20 cellular contexts compared by ENCODE assay signal in genomic region chr10:4100324-4100826, GRCh38.
DNase-seq lines count a peak whose midpoint lies in the region; ATAC-seq, FAIRE-seq and TF ChIP-seq lines count a peak whose summit lies in the region.
"Had no signal": no experiment of that assay in that cellular context is flagged by ENCODE, and none has a peak within 500 bp of the region (broad histone marks: within the 10 kb centered on the region; RNA-seq: fewer than 3 reads in every experiment).

No MANE protein-coding gene starts in this region.

- H3K36me3 Mint-ChIP-seq in natural killer cell: no peaks in the 10 kb centered on the region
- H3K36me3 Mint-ChIP-seq: CD14-positive monocyte; CD8-positive, alpha-beta T cell had no signal

- H3K9ac ChIP-seq in IMR-90 (ENCODE audit: low read depth, low read length) (no peak overlapping the region), K562 (ENCODE audit: insufficient read depth in 1 of 2, low read depth in 2 of 2, low read length in 2 of 2) (no peak overlapping the region)

- no peak overlapping the region for H2AK9ac ChIP-seq in IMR-90 (replicated peaks; ENCODE audit: low read depth, low read length, poor library complexity)

- intact Hi-C loops in IMR-90 (cut with micrococcal nuclease): no loop called here
- intact Hi-C loops in K562 (cut with micrococcal nuclease): no loop called here
- intact Hi-C loops in natural killer cell (cut with micrococcal nuclease): no loop called here

- FAIRE-seq in A549 (lab: Jason Lieb, UNC) (no peak), K562 (lab: Jason Lieb, UNC) (no peak)
- FAIRE-seq: A204.1, D721Med, G401.6, GM12891 had no signal

- no peak overlapping the region for H4K5ac ChIP-seq in IMR-90 (ENCODE audit: low read depth, low read length)

- H3K4me1 Mint-ChIP-seq in natural killer cell: peaks cover 10 to 14% of the 10 kb centered on the region in 2 donors
- H3K4me1 Mint-ChIP-seq: CD14-positive monocyte had no signal

- CTCF ChIA-PET in A549 (lab: Yijun Ruan, JAX) (no interaction called here), IMR-90 (lab: Yijun Ruan, JAX) (no interaction called here), K562 (lab: Yijun Ruan, JAX; ENCODE audit: low intra/inter-chr PET ratio) (no interaction called here)

- H3K9me3 ChIP-seq in A549 (no peaks in the 10 kb centered on the region), IMR-90 (ENCODE audit: control insufficient read depth, insufficient read depth, low read length) (peaks cover 3% of the 10 kb centered on the region), K562 (replicated peaks; ENCODE audit: control insufficient read depth, insufficient read depth, low read depth, low read length) (no peaks in the 10 kb centered on the region)
- H3K9me3 ChIP-seq: BE2C had no signal

- H3K4me3 Mint-ChIP-seq in natural killer cell: no peak overlapping the region
- H3K4me3 Mint-ChIP-seq: CD14-positive monocyte; CD8-positive, alpha-beta T cell; H9 had no signal

- H2BK20ac ChIP-seq in IMR-90 (ENCODE audit: low read depth, low read length): no peak overlapping the region

- no peak overlapping the region for H3K23ac ChIP-seq in IMR-90 (ENCODE audit: low read depth, low read length)

- TF ChIP-seq POLR2A in A549 (IDR thresholded peaks at IDR 0.05; ENCODE audit: low read length) (no peak), IMR-90 (IDR thresholded peaks at IDR 0.05; ENCODE audit: low read depth, low read length) (no peak), K562 (conservative IDR thresholded peaks at IDR 0.05) (no peak)

- dilution Hi-C loops in IMR-90 (cut with HindIII; ENCODE audit: low sequenced_read_pairs, unreplicated experiment): no loop called here

- H2BK5ac ChIP-seq in IMR-90 (ENCODE audit: low read depth, low read length, poor library complexity, severe bottlenecking): no peak overlapping the region

- H3K27me3 ChIP-seq in IMR-90 (ENCODE audit: control insufficient read depth, insufficient read depth, low read length) (no peaks in the 10 kb centered on the region), K562 (ENCODE audit: control insufficient read depth in 2 of 2, insufficient read depth in 2 of 2, low read length in 2 of 2) (peaks cover 6 to 10% of the 10 kb centered on the region in 2 experiments; a peak in 3 of 5 replicates)

- no peaks in the 10 kb centered on the region for H3K36me3 ChIP-seq in IMR-90 (ENCODE audit: control insufficient read depth, insufficient read depth, low read length)
- H3K36me3 ChIP-seq in K562 (ENCODE audit: control insufficient read depth, insufficient read depth, low read length): no peaks in the 10 kb centered on the region
- H3K36me3 ChIP-seq: BE2C had no signal

- H3K18ac ChIP-seq in IMR-90 (ENCODE audit: low read depth, low read length): no peak overlapping the region

- H3K4me1 ChIP-seq in A549 (no peaks in the 10 kb centered on the region), IMR-90 (ENCODE audit: control insufficient read depth, insufficient read depth, low read length) (no peaks in the 10 kb centered on the region), K562 (replicated peaks in 1 of 2; ENCODE audit: control insufficient read depth in 2 of 2, insufficient read depth in 2 of 2, low read length in 2 of 2) (no peaks in the 10 kb centered on the region)
- H3K4me1 ChIP-seq: BE2C had no signal

- no peak overlapping the region for H2BK120ac ChIP-seq in IMR-90 (ENCODE audit: low read depth, low read length)

- ATAC-seq in A549 (no peak), IMR-90 (ENCODE audit: low read depth) (no peak), K562 (no peak), natural killer cell (peak in 2 of 3 donors; percentile 35 to 47), HG03139 (IDR thresholded peaks at IDR 0.05; ENCODE audit: unreplicated experiment) (no peak)
- ATAC-seq: CD8-positive, alpha-beta T cell had no signal

- H3K4me2 ChIP-seq in A549 (no peak overlapping the region), IMR-90 (ENCODE audit: low read depth, low read length) (no peak overlapping the region), K562 (ENCODE audit: insufficient read depth, low read length) (no peak overlapping the region)

- no peak overlapping the region for H4K91ac ChIP-seq in IMR-90 (ENCODE audit: insufficient read depth, low read depth, low read length)

- no peak overlapping the region for H2BK15ac ChIP-seq in IMR-90 (ENCODE audit: low read depth, low read length)

- POLR2A ChIA-PET in A549 (lab: Yijun Ruan, JAX): no interaction called here
- POLR2A ChIA-PET in IMR-90 (lab: Charles Lee; ENCODE audit: unreplicated experiment): no interaction called here
- POLR2A ChIA-PET in K562 (lab: Yijun Ruan, JAX): no interaction called here

- no peak overlapping the region for H3K56ac ChIP-seq in IMR-90 (ENCODE audit: extremely low read depth, insufficient read depth, low read length)

- in situ Hi-C loops in IMR-90 (cut with MboI; ENCODE audit: low sequenced_read_pairs): no loop called here
- in situ Hi-C loops in K562 (cut with MboI): no loop called here

- no peak overlapping the region for H3K27ac ChIP-seq in A549
- no peak overlapping the region for H3K27ac ChIP-seq in IMR-90 (ENCODE audit: insufficient read depth, low read length)
- H3K27ac ChIP-seq in K562 (ENCODE audit: extremely low read depth, low read depth, low read length): no peak overlapping the region

- no peak overlapping the region for H3K4ac ChIP-seq in IMR-90 (ENCODE audit: low read depth, low read length)

- TF ChIP-seq RAD21 in A549 (conservative IDR thresholded peaks at IDR 0.05 in 1 of 2, IDR thresholded peaks at IDR 0.05 in 1 of 2) (no peak), IMR-90 (IDR thresholded peaks at IDR 0.05; ENCODE audit: low read length) (no peak), K562 (CRISPR knock-in tag; conservative IDR thresholded peaks at IDR 0.05 in 1 of 2, IDR thresholded peaks at IDR 0.05 in 1 of 2) (no peak)

- H4K20me1 ChIP-seq in IMR-90 (ENCODE audit: insufficient read depth, low read length) (no peaks in the 10 kb centered on the region), K562 (replicated peaks; ENCODE audit: control insufficient read depth, insufficient read depth, low read length) (no peaks in the 10 kb centered on the region)

- H3K9me3 Mint-ChIP-seq in natural killer cell: no peaks in the 10 kb centered on the region
- H3K9me3 Mint-ChIP-seq: CD8-positive, alpha-beta T cell had no signal

- DNase-seq in A549 (ENCODE audit: low read depth in 1 of 2, low spot score in 1 of 2): no peak
- DNase-seq in IMR-90: no peak
- DNase-seq in K562 (ENCODE audit: extremely low read depth in 1 of 4, low spot score in 3 of 4): no peak
- no peak for DNase-seq in natural killer cell
- DNase-seq in NCI-H146 (lab: John Stamatoyannopoulos, UW): no peak
- DNase-seq in cortex of kidney (lab: John Stamatoyannopoulos, UW): no peak
- DNase-seq: BE2C; CD8-positive, alpha-beta T cell; COR-L47; DMS153; DMS79 treated with DMSO at 0.1 percent for 48 hours; EL; GOT3; H9 had no signal

- 63% methylated on average over 4 of the region's 4 CpGs for WGBS in A549 (ENCODE audit: missing lambda C conversion rate)
- no CpG with 5 or more reads among the region's 4 CpGs for WGBS in IMR-90 (ENCODE audit: extremely low coverage in 2 of 2, insufficient read length in 1 of 2), 2 experiments
- 0% methylated on average over 4 of the region's 4 CpGs for WGBS in K562 (ENCODE audit: insufficient coverage, low coverage, missing lambda C conversion rate)

- TF ChIP-seq CTCF in A549 (IDR thresholded peaks at IDR 0.05) (no peak), IMR-90 (conservative IDR thresholded peaks at IDR 0.05; ENCODE audit: low read depth, low read length) (no peak), K562 (IDR thresholded peaks at IDR 0.05 in 2 of 3, conservative IDR thresholded peaks at IDR 0.05 in 1 of 3; ENCODE audit: insufficient read depth in 2 of 3, low read depth in 1 of 3, low read length in 3 of 3) (no peak), natural killer cell (IDR thresholded peaks at IDR 0.05) (no peak)

- H3K4me3 ChIP-seq in A549 (no peak overlapping the region), IMR-90 (ENCODE audit: insufficient read depth, low read depth, low read length) (no peak overlapping the region), K562 (no peak overlapping the region)

- peaks cover 0 to 3% of the 10 kb centered on the region in 2 donors for H3K27me3 Mint-ChIP-seq in natural killer cell (ENCODE audit: low read depth in 2 of 2)

- BruUV-seq in IMR-90 (replicated peaks; lab: Mats Ljungman, UMichigan) (no TSS peak), K562 (replicated peaks; lab: Mats Ljungman, UMichigan) (no TSS peak)

- H2AFZ ChIP-seq in IMR-90 (replicated peaks; ENCODE audit: low read length, poor library complexity) (no peak overlapping the region), K562 (ENCODE audit: low read depth, low read length) (no peak overlapping the region)

- H2AK5ac ChIP-seq in IMR-90 (ENCODE audit: low read depth, low read length): no peak overlapping the region

- no peaks in the 10 kb centered on the region for H3K79me1 ChIP-seq in IMR-90 (ENCODE audit: low read depth in 1 of 2, low read length in 2 of 2)

- no peak overlapping the region for H3K14ac ChIP-seq in IMR-90 (replicated peaks; ENCODE audit: low read depth, low read length)

- TF ChIP-seq EP300 in A549 (IDR thresholded peaks at IDR 0.05): no peak
- no peak for TF ChIP-seq EP300 in K562 (IDR thresholded peaks at IDR 0.05; ENCODE audit: low read length)

- H3K27ac Mint-ChIP-seq in natural killer cell: no peak overlapping the region
- H3K27ac Mint-ChIP-seq: CD14-positive monocyte; CD8-positive, alpha-beta T cell; H9 had no signal

- H3K79me2 ChIP-seq in K562 (ENCODE audit: control insufficient read depth, insufficient read depth, low read length): no peaks in the 10 kb centered on the region

- H3K9me1 ChIP-seq in IMR-90 (ENCODE audit: insufficient read depth, low read length) (peaks cover 2% of the 10 kb centered on the region; the same call in 1 of the 2 replicates), K562 (ENCODE audit: control insufficient read depth, insufficient read depth, low read length) (no peaks in the 10 kb centered on the region)

- no peak overlapping the region for H4K8ac ChIP-seq in IMR-90 (ENCODE audit: low read depth in 2 of 2, low read length in 2 of 2)

TF ChIP-seq in A549, 52 proteins besides CTCF, POLR2A, EP300 and RAD21:
- no peak for TF ChIP-seq HOXA7 (CRISPR knock-in tag; IDR thresholded peaks at IDR 0.05)
- peak; percentile 66 for TF ChIP-seq MAFK (IDR thresholded peaks at IDR 0.05; ENCODE audit: partially characterized antibody)
- TF ChIP-seq NFE2L2 (conservative IDR thresholded peaks at IDR 0.05; ENCODE audit: low read length): no peak
- no peak for TF ChIP-seq CHD4 (IDR thresholded peaks at IDR 0.05; ENCODE audit: borderline replicate concordance)

TF ChIP-seq in IMR-90, 13 proteins besides CTCF, POLR2A, EP300 and RAD21 (continues in another document):
- TF ChIP-seq MAFK (IDR thresholded peaks at IDR 0.05; ENCODE audit: low read depth, low read length): peak; percentile 76

TF ChIP-seq in K562, 482 proteins besides CTCF, POLR2A, EP300 and RAD21 (continues in another document):
- TF ChIP-seq TAF1 (IDR thresholded peaks at IDR 0.05; ENCODE audit: control insufficient read depth, extremely low read depth, insufficient read depth, low read length, severe bottlenecking) (no peak), PRMT5 (CRISPR knock-in tag; IDR thresholded peaks at IDR 0.05) (no peak), CEBPB (tag; IDR thresholded peaks at IDR 0.05) (no peak), ZNF316 (IDR thresholded peaks at IDR 0.05) (peak; percentile 70), MAFG (tag; conservative IDR thresholded peaks at IDR 0.05) (peak; percentile 39), MAFF (IDR thresholded peaks at IDR 0.05; ENCODE audit: low read length) (peak; percentile 22; the same call in 1 of the 2 replicates)

Comparison
In these comparisons a context has a peak if more than half of its experiments do, and no peak if none do; other contexts are left out.
1. ATAC-seq: peak in natural killer cell (2 of 3); none in A549 (0 of 2), IMR-90 (single experiment), K562 (single experiment) and HG03139 (single experiment).
2. Of the 35 proteins assayed by ChIP-seq in both K562 and A549: peak only in K562: none; only in A549: MAFK; in both: none; in neither: 34.